11 cellular contexts compared by ENCODE assay signal in the genomic region with DNA sequence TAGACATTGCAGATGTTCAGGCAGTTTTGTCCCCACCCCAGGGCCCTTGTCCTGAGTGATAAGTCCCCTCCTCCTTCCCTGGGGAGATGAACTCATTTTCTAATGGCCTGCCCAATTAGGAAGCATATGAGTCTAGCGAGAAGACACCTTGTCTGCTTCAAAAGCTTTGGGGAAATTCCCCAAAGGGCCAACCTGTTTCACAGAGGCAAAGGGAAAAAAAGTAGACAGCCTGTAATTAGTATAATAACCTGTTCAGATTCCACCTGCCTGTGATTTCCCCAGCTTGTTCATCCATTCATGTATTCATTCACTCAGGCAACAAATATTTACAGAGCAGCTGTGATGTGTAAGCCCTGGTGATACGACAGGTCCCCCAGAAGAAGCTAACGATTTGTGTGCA.
DNase-seq lines count a peak whose midpoint lies in the region; ATAC-seq lines count a peak whose summit lies in the region.
"Had no signal": no experiment of that assay in that cellular context is flagged by ENCODE, and none has a peak within 500 bp of the region (broad histone marks: within the 10 kb centered on the region; RNA-seq: fewer than 3 reads in every experiment).

No MANE protein-coding gene starts in this region.

- H3K27me3 Mint-ChIP-seq in activated T-cell treated with anti-CD3 and anti-CD28 coated beads, Interleukin-2, amount 50 U/mL, for 24 hours, result peaks cover 2% of the 10 kb centered on the region

- no peak overlapping the region for H3K4me3 Mint-ChIP-seq in activated T-cell treated with anti-CD3 and anti-CD28 coated beads, Interleukin-2, amount 50 U/mL, for 24 hours
- H3K4me3 Mint-ChIP-seq: activated CD8-positive, alpha-beta memory T cell treated with anti-CD3 and anti-CD28 coated beads, Interleukin-2, amount 10 ng/mL, durations not matched to agents 7 days and 5 days had no signal

- H3K36me3 Mint-ChIP-seq in activated T-cell treated with anti-CD3 and anti-CD28 coated beads, Interleukin-2, amount 50 U/mL, for 24 hours (ENCODE audit: low read depth), result no peaks in the 10 kb centered on the region

- peaks cover 15% of the 10 kb centered on the region for H3K4me1 Mint-ChIP-seq in activated T-cell treated with anti-CD3 and anti-CD28 coated beads, Interleukin-2, amount 50 U/mL, for 24 hours (ENCODE audit: low read depth)

- no peak overlapping the region for H3K27ac Mint-ChIP-seq in activated T-cell treated with anti-CD3 and anti-CD28 coated beads, Interleukin-2, amount 50 U/mL, for 24 hours
- H3K27ac Mint-ChIP-seq: activated CD8-positive, alpha-beta memory T cell treated with anti-CD3 and anti-CD28 coated beads, Interleukin-2, amount 10 ng/mL, durations not matched to agents 7 days and 5 days had no signal

- DNase-seq in NCI-H1417 treated with DMSO at 0.1 percent for 48 hours (lab: John Stamatoyannopoulos, UW) (peak; percentile 84), mucosa of gallbladder (ENCODE audit: low spot score) (peak; percentile 27), AML-193 (lab: John Stamatoyannopoulos, UW) (no peak), NOMO-1 treated with dmso at 0.1 percent for 144 hours (lab: John Stamatoyannopoulos, UW; ENCODE audit: unreplicated experiment) (no peak)
- DNase-seq in activated T-cell treated with anti-CD3 and anti-CD28 coated beads, Interleukin-2, amount 50 U/mL, for 24 hours, result no peak
- DNase-seq: activated CD8-positive, alpha-beta memory T cell treated with anti-CD3 and anti-CD28 coated beads, Interleukin-2, amount 10 ng/mL, durations not matched to agents 7 days and 5 days; aorta; NCI-H1048 had no signal

- H3K9me3 Mint-ChIP-seq in activated T-cell treated with anti-CD3 and anti-CD28 coated beads, Interleukin-2, amount 50 U/mL, for 24 hours, result peaks cover 2% of the 10 kb centered on the region

- ATAC-seq in GM18861 (IDR thresholded peaks at IDR 0.05; ENCODE audit: unreplicated experiment) (peak; percentile 74), HG02610 (IDR thresholded peaks at IDR 0.05; ENCODE audit: unreplicated experiment) (peak; percentile 82), GM18873 (IDR thresholded peaks at IDR 0.05; ENCODE audit: low FRiP score, unreplicated experiment) (no peak)
- ATAC-seq: activated CD8-positive, alpha-beta memory T cell treated with anti-CD3 and anti-CD28 coated beads, Interleukin-2, amount 10 ng/mL, durations not matched to agents 7 days and 5 days had no signal

Comparison
In these comparisons a context has a peak if more than half of its experiments do, and no peak if none do; other contexts are left out.
1. DNase-seq: peak in NCI-H1417 treated with DMSO at 0.1 percent for 48 hours (single experiment) and mucosa of gallbladder (single experiment); none in AML-193 (0 of 2), activated T-cell treated with anti-CD3 and anti-CD28 coated beads, Interleukin-2, amount 50 U/mL, for 24 hours (single experiment) and NOMO-1 treated with dmso at 0.1 percent for 144 hours (single experiment).